25 cellular contexts compared by ENCODE assay signal in the genomic region with DNA sequence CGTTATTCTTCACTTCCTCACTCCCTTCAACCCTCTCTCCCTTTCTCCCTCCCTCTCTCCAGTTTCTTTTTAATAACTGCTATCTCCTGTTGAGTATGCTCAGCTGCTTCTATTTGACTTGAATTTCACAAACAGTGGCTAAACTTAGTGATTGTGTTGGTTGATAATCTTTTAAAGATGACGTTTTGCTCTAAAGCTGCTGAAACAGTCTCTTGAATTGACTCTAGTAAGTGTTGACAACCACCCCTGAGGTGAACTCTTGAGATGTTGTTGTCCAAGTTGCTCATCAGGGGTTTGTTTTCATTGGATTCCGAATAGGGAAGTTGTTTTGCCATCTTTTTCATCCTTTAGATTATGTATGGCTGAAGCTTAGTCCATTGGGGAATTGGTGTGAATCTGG.
DNase-seq lines count a peak whose midpoint lies in the region; ATAC-seq and TF ChIP-seq lines count a peak whose summit lies in the region.
"Had no signal": no experiment of that assay in that cellular context is flagged by ENCODE, and none has a peak within 500 bp of the region (broad histone marks: within the 10 kb centered on the region; RNA-seq: fewer than 3 reads in every experiment).

No MANE protein-coding gene starts in this region.

- intact Hi-C loops in PC-3 (cut with micrococcal nuclease) = no loop called here

- ATAC-seq in PC-3 (no peak), esophagus mucosa (no peak)
- ATAC-seq: mucosa of descending colon, natural killer cell had no signal

- H3K4me3 ChIP-seq in ACC112 (ENCODE audit: low read depth, low read length) (no peak overlapping the region), PC-3 (ENCODE audit: low read length) (no peak overlapping the region), endodermal cell (ENCODE audit: low read length) (peak overlapping the region; percentile 41), neuron (ENCODE audit: low read length) (no peak overlapping the region)
- H3K4me3 ChIP-seq: mucosa of descending colon had no signal

- TF ChIP-seq CTCF in PC-3 (conservative IDR thresholded peaks at IDR 0.05; ENCODE audit: low read depth, low read length) = no peak
- no peak for TF ChIP-seq CTCF in endodermal cell (conservative IDR thresholded peaks at IDR 0.05)

- no peaks in the 10 kb centered on the region for H4K20me1 ChIP-seq in PC-3 (ENCODE audit: low read length)

- DNase-seq in PC-3 (no peak), endodermal cell (peak; percentile 49), DMS 273 (lab: John Stamatoyannopoulos, UW; ENCODE audit: unreplicated experiment) (no peak)
- no peak for DNase-seq in stimulated activated CD4-positive, alpha-beta T cell treated with anti-CD3 and anti-CD28 coated beads, Interleukin-12 subunit alpha, Interleukin-12 subunit beta, amount 100 ng/mL, for 4 hours
- DNase-seq: activated B cell treated with CpG ODN at 0.5 μM for 24 hours; activated CD4-positive, alpha-beta T cell treated with anti-CD3 and anti-CD28 coated beads, Interleukin-2, amount 50 U/mL, for 1 hour; activated gamma-delta T cell; activated naive CD8-positive, alpha-beta T cell treated with anti-CD3 and anti-CD28 coated beads for 36 hours; activated T-cell treated with anti-CD3 and anti-CD28 coated beads, Interleukin-2, amount 50 U/mL, for 24 hours; aorta; BE2C; CD8-positive, alpha-beta memory T cell; DMS 273 treated with DMSO at 0.1 percent for 48 hours; head of caudate nucleus; islet precursor cell; KBM-7; mucosa of descending colon; natural killer cell; NCI-H1092; NCI-H1694; stimulated activated naive CD4-positive, alpha-beta T cell had no signal

- POLR2A ChIA-PET in PC-3 (lab: Charles Lee; ENCODE audit: unreplicated experiment) = interaction anchor here (0.7 kb wide), 1 partner anchor 297 kb away, joined by 4 read pairs; no protein-coding TSS in a partner anchor

- H3K9me3 ChIP-seq in PC-3 (ENCODE audit: low read length) (no peaks in the 10 kb centered on the region), endodermal cell (ENCODE audit: control insufficient read depth, low read length) (no peaks in the 10 kb centered on the region), neuron (ENCODE audit: low read length) (no peaks in the 10 kb centered on the region)
- H3K9me3 ChIP-seq: BE2C had no signal

- H3K27me3 ChIP-seq in ACC112 (ENCODE audit: insufficient read depth, low read length) (no peaks in the 10 kb centered on the region), PC-3 (ENCODE audit: low read length) (no peaks in the 10 kb centered on the region), endodermal cell (ENCODE audit: control insufficient read depth, insufficient read depth, low read length, poor library complexity, severe bottlenecking) (no peaks in the 10 kb centered on the region), neuron (ENCODE audit: insufficient read depth, low read length) (no peaks in the 10 kb centered on the region)
- H3K27me3 ChIP-seq: BE2C had no signal

- H3K4me1 ChIP-seq in ACC112 (ENCODE audit: control insufficient read depth, insufficient read depth, low read length, unreplicated experiment) (no peaks in the 10 kb centered on the region), PC-3 (ENCODE audit: insufficient read depth, low read length) (no peaks in the 10 kb centered on the region), endodermal cell (ENCODE audit: control insufficient read depth, insufficient read depth, low read length) (peaks cover 11% of the 10 kb centered on the region), neuron (ENCODE audit: insufficient read depth, low read length) (peaks cover 5% of the 10 kb centered on the region)
- H3K4me1 ChIP-seq: BE2C had no signal

- no peak overlapping the region for H3K4me2 ChIP-seq in PC-3 (ENCODE audit: low read length)

- H3K36me3 ChIP-seq in ACC112 (ENCODE audit: insufficient read depth, low read length) = no peaks in the 10 kb centered on the region
- H3K36me3 ChIP-seq in PC-3 (ENCODE audit: low read depth, low read length) = no peaks in the 10 kb centered on the region
- no peaks in the 10 kb centered on the region for H3K36me3 ChIP-seq in endodermal cell (ENCODE audit: control insufficient read depth, insufficient read depth, low read length)
- no peaks in the 10 kb centered on the region for H3K36me3 ChIP-seq in neuron (ENCODE audit: insufficient read depth, low read length)
- H3K36me3 ChIP-seq: BE2C had no signal

- H2AFZ ChIP-seq in ACC112 (ENCODE audit: low read length, unreplicated experiment) (peak overlapping the region; percentile 14), PC-3 (ENCODE audit: low read length) (peak overlapping the region; percentile 30; the same call in 1 of the 2 replicates), neuron (ENCODE audit: low read depth, low read length) (peak overlapping the region; percentile 61)

- 6 to 13% methylated on average over 2 to 3 of the region's 3 CpGs for WGBS in endodermal cell (ENCODE audit: insufficient coverage in 1 of 2, insufficient read length in 1 of 2), 2 experiments

- CTCF ChIA-PET in PC-3 (lab: Charles Lee) = no interaction called here

- no peaks in the 10 kb centered on the region for H3K9me3 Mint-ChIP-seq in endodermal cell
- H3K9me3 Mint-ChIP-seq: activated B cell treated with CpG ODN at 0.5 μM for 24 hours; activated naive CD8-positive, alpha-beta T cell treated with anti-CD3 and anti-CD28 coated beads for 36 hours; natural killer cell had no signal

- H3K4me3 Mint-ChIP-seq in endodermal cell = peak overlapping the region; percentile 12
- H3K4me3 Mint-ChIP-seq: activated B cell treated with CpG ODN at 0.5 μM for 24 hours; activated naive CD8-positive, alpha-beta T cell treated with anti-CD3 and anti-CD28 coated beads for 36 hours; activated T-cell treated with anti-CD3 and anti-CD28 coated beads, Interleukin-2, amount 50 U/mL, for 24 hours; CD8-positive, alpha-beta memory T cell; natural killer cell had no signal

- no peaks in the 10 kb centered on the region for H3K36me3 Mint-ChIP-seq in endodermal cell (ENCODE audit: low read depth)
- H3K36me3 Mint-ChIP-seq: activated naive CD8-positive, alpha-beta T cell treated with anti-CD3 and anti-CD28 coated beads for 36 hours; CD8-positive, alpha-beta memory T cell; natural killer cell had no signal

- H3K27ac Mint-ChIP-seq in endodermal cell = peak overlapping the region; percentile 12
- H3K27ac Mint-ChIP-seq: activated B cell treated with CpG ODN at 0.5 μM for 24 hours; activated naive CD8-positive, alpha-beta T cell treated with anti-CD3 and anti-CD28 coated beads for 36 hours; activated T-cell treated with anti-CD3 and anti-CD28 coated beads, Interleukin-2, amount 50 U/mL, for 24 hours; CD8-positive, alpha-beta memory T cell; natural killer cell had no signal

- no peaks in the 10 kb centered on the region for H3K9me2 ChIP-seq in PC-3 (replicated peaks; ENCODE audit: low read length)

- H3K79me2 ChIP-seq in ACC112 (ENCODE audit: control insufficient read depth, insufficient read depth, low read length, unreplicated experiment) (no peaks in the 10 kb centered on the region), PC-3 (ENCODE audit: low read length) (no peaks in the 10 kb centered on the region)

- no peaks in the 10 kb centered on the region for H3F3A ChIP-seq in PC-3 (ENCODE audit: low read length, unreplicated experiment)

- H3K4me1 Mint-ChIP-seq in endodermal cell = peaks cover 51% of the 10 kb centered on the region
- H3K4me1 Mint-ChIP-seq: activated B cell treated with CpG ODN at 0.5 μM for 24 hours; activated naive CD8-positive, alpha-beta T cell treated with anti-CD3 and anti-CD28 coated beads for 36 hours; CD8-positive, alpha-beta memory T cell; natural killer cell had no signal

- H3K9ac ChIP-seq in PC-3 (ENCODE audit: low read length) = no peak overlapping the region
- peak overlapping the region; percentile 51 for H3K9ac ChIP-seq in endodermal cell (ENCODE audit: extremely low read depth, low read length, poor library complexity, severe bottlenecking)

- BruUV-seq in PC-3 (replicated peaks; lab: Mats Ljungman, UMichigan) = no TSS peak

- H3K27ac ChIP-seq in ACC112 (ENCODE audit: low read depth, low read length) = no peak overlapping the region
- no peak overlapping the region for H3K27ac ChIP-seq in PC-3 (ENCODE audit: low read length)
- H3K27ac ChIP-seq in endodermal cell (ENCODE audit: low read depth, low read length) = peak overlapping the region; percentile 18
- H3K27ac ChIP-seq: RWPE1 had no signal

- no peaks in the 10 kb centered on the region for H3K27me3 Mint-ChIP-seq in endodermal cell (ENCODE audit: insufficient read depth)
- H3K27me3 Mint-ChIP-seq: activated B cell treated with CpG ODN at 0.5 μM for 24 hours; activated naive CD8-positive, alpha-beta T cell treated with anti-CD3 and anti-CD28 coated beads for 36 hours; activated T-cell treated with anti-CD3 and anti-CD28 coated beads, Interleukin-2, amount 50 U/mL, for 24 hours; CD8-positive, alpha-beta memory T cell had no signal
